In the genomic region with DNA sequence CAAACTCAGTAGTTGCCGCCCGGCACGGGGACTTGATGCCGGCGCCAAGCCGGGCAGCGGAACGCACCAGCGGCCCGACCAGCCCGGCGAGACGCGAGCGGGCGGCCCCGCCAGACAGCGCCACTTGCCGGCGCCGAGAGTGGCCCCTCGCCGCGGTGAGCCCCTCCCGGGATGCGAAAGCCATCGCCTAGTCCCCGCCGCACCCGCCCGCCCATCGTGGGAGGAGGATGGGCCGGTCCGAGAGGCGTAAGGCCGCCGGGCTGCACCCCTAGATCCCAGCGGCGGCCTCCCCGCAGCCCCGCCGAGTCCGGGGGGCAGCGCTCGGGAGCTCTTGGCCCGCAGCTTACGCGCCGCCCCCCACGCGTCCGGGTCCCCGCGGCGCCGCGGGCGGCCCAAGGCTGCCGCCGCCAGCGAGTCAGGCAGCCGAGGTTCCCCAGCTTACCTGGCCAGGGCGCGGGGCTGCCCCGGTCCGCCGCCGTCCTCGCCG, we compare ENCODE assay signal across 8 cellular contexts. TPM values are rescaled to one million over a fixed set of nuclear protein-coding genes. Genes with fewer than 3 reads are reported as not detected.
A peak's percentile ranks its signal among the peaks of the same experiment; 100 is the strongest.
DNase-seq lines count a peak whose midpoint lies in the region; ATAC-seq and TF ChIP-seq lines count a peak whose summit lies in the region.

No MANE protein-coding gene starts in this region.

- H3K36me3 Mint-ChIP-seq in osteocyte (ENCODE audit: unreplicated experiment) = peaks cover 13% of the 10 kb centered on the region

- no peaks in the 10 kb centered on the region for H3K9me3 Mint-ChIP-seq in osteocyte (ENCODE audit: unreplicated experiment)

- intact Hi-C loops in uterus (cut with DNase I; ENCODE audit: low total_unique reads) = no loop called here

- H3K4me1 ChIP-seq in MM.1S (ENCODE audit: low read length) (peaks cover 8% of the 10 kb centered on the region; the same call in 1 of the 2 replicates), uterus (no peaks in the 10 kb centered on the region)

- peak overlapping the region; percentile 51 for H2AFZ ChIP-seq in MM.1S (ENCODE audit: low read length)

- peaks cover 9% of the 10 kb centered on the region; the same call in 1 of the 2 replicates for H3F3A ChIP-seq in MM.1S (ENCODE audit: insufficient read depth, low read length)

- H3K9me3 ChIP-seq in MM.1S (replicated peaks; ENCODE audit: insufficient read depth, low read length) (no peaks in the 10 kb centered on the region), uterus (no peaks in the 10 kb centered on the region)

- H3K4me2 ChIP-seq in MM.1S (ENCODE audit: low read depth, low read length) = peak overlapping the region; percentile 87

- H3K27me3 Mint-ChIP-seq in osteocyte (ENCODE audit: unreplicated experiment) = peaks cover 14% of the 10 kb centered on the region

- H3K36me3 ChIP-seq in MM.1S (replicated peaks; ENCODE audit: insufficient read depth, low read length) = no peaks in the 10 kb centered on the region
- no peaks in the 10 kb centered on the region for H3K36me3 ChIP-seq in uterus

- TF ChIP-seq POLR2A in uterus (IDR thresholded peaks at IDR 0.05) = no peak

- H3K27ac Mint-ChIP-seq in osteocyte (ENCODE audit: unreplicated experiment) = no peak overlapping the region

- no peaks in the 10 kb centered on the region for H3K9me2 ChIP-seq in MM.1S (replicated peaks; ENCODE audit: insufficient read depth, low read length)

- ATAC-seq in GM21360 (IDR thresholded peaks at IDR 0.05; ENCODE audit: unreplicated experiment) (peak; percentile 64), HG03135 (IDR thresholded peaks at IDR 0.05; ENCODE audit: unreplicated experiment) (no peak)

- H3K79me2 ChIP-seq in MM.1S (ENCODE audit: low read length) = peaks cover 45% of the 10 kb centered on the region

- H3K9ac ChIP-seq in MM.1S (ENCODE audit: low read length) = peak overlapping the region; percentile 78

- H3K4me3 Mint-ChIP-seq in osteocyte (ENCODE audit: unreplicated experiment) = peak overlapping the region; percentile 80

- peaks cover 14% of the 10 kb centered on the region for H3K4me1 Mint-ChIP-seq in osteocyte (ENCODE audit: unreplicated experiment)

- DNase-seq in COLO668 (lab: John Stamatoyannopoulos, UW; ENCODE audit: unreplicated experiment) = peak; percentile 78
- DNase-seq in MM.1S = peak; percentile 65
- peak; percentile 28 for DNase-seq in activated T-helper 1 cell treated with Interleukin-2 at 50 U/mL for 16 hours (ENCODE audit: low read depth)
- peak; percentile 37 for DNase-seq in fibroblast of villous mesenchyme (ENCODE audit: low read depth)
- DNase-seq in osteocyte (ENCODE audit: extremely low spot score, unreplicated experiment) = no peak
- no peak for DNase-seq in uterus

- peak overlapping the region; percentile 84 for H3K4me3 ChIP-seq in MM.1S (ENCODE audit: low read length)
- H3K4me3 ChIP-seq in fibroblast of villous mesenchyme (ENCODE audit: low read depth, low read length) = peak overlapping the region; percentile 60
- peak overlapping the region; percentile 48 to 49 for H3K4me3 ChIP-seq in uterus

- H4K20me1 ChIP-seq in MM.1S (ENCODE audit: insufficient read depth, low read length) = peaks cover 6% of the 10 kb centered on the region; the same call in 1 of the 2 replicates

- H3K27ac ChIP-seq in MM.1S (ENCODE audit: low read length) (peak overlapping the region; percentile 30; the same call in 1 of the 2 replicates), uterus (peak overlapping the region; percentile 30 to 61)

- H3K27me3 ChIP-seq in MM.1S (replicated peaks; ENCODE audit: insufficient read depth, low read length) = no peaks in the 10 kb centered on the region
- no peaks in the 10 kb centered on the region for H3K27me3 ChIP-seq in uterus

- 0 out of 2 replicates have a peak, but pooled peaks have one; percentile 23 for TF ChIP-seq CTCF in MM.1S (IDR thresholded peaks at IDR 0.05; ENCODE audit: low read length)
- TF ChIP-seq CTCF in fibroblast of villous mesenchyme (IDR thresholded peaks at IDR 0.05; ENCODE audit: insufficient read depth, low read depth, low read length) = no peak
- TF ChIP-seq CTCF in osteocyte (IDR thresholded peaks at IDR 0.05) = peak; percentile 38
- no peak for TF ChIP-seq CTCF in uterus (IDR thresholded peaks at IDR 0.05)

RNA-seq across cellular contexts. Expression of gene GOLGA8A, which starts 0.6 kb away (rescaled TPM):
- total RNA-seq in fibroblast of villous mesenchyme (11.2 and 18.0 TPM in 2 replicates), osteocyte (107 and 121 TPM in 2 replicates), uterus (100 to 1,000 TPM in 2 of 4 donors, 10 to 100 TPM in 2; 17.9 to 109 (median 64.2) TPM)

Comparison
In these comparisons a context has a peak if more than half of its experiments do, and no peak if none do; other contexts are left out.
1. DNase-seq: peak in COLO668 (single experiment), MM.1S (single experiment), activated T-helper 1 cell treated with Interleukin-2 at 50 U/mL for 16 hours (single experiment) and fibroblast of villous mesenchyme (single experiment); none in osteocyte (single experiment) and uterus (0 of 2).
2. CTCF ChIP-seq: peak in MM.1S (single experiment) and osteocyte (single experiment); none in fibroblast of villous mesenchyme (single experiment) and uterus (0 of 4).
3. Peak in every context shown above with its lines, with median percentiles within 50 percentile points of each other: H3K4me3 ChIP-seq.